25 cellular contexts compared by ENCODE assay signal in the genomic region with DNA sequence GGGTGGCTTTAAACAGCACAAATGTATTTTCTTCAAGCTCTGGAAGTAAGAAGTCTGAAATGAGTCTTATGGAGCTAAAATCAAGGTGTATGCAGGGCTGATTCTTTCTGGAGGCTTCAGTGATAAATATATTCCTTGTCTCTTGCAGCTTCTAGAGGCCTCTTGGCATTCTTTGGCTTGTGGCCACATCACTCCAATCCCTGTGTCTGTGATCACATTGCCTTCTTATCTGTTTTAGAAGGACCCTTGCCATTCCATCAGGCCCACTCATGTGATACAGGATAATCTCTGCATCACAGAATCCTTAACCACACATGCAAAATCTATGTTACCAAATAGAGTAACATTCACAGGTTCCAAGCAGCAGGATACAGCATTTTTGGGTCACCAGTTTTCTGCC.
"Had no signal": no experiment of that assay in that cellular context is flagged by ENCODE, and none has a peak within 500 bp of the region (broad histone marks: within the 10 kb centered on the region; RNA-seq: fewer than 3 reads in every experiment).

No MANE protein-coding gene starts in this region.

- H3K27me3 ChIP-seq: colonic mucosa, dorsolateral prefrontal cortex, esophagus muscularis mucosa, esophagus squamous epithelium, foreskin keratinocyte, gastrocnemius medialis, gastroesophageal sphincter, heart left ventricle, heart right ventricle had no signal

- H3K27ac Mint-ChIP-seq: dendritic cell treated with granulocyte-macrophage colony-stimulating factor and Interleukin-4, amounts not matched to agents 40 ng/mL and 50 ng/mL, for 4 days; effector memory CD8-positive, alpha-beta T cell; endodermal cell had no signal

- H3K4me1 Mint-ChIP-seq: endodermal cell had no signal

- H3K4me3 ChIP-seq: colonic mucosa, coronary artery, dorsolateral prefrontal cortex, esophagus muscularis mucosa, esophagus squamous epithelium, gastrocnemius medialis, gastroesophageal sphincter, heart left ventricle, heart right ventricle had no signal

- H3K27me3 Mint-ChIP-seq: dendritic cell treated with granulocyte-macrophage colony-stimulating factor and Interleukin-4, amounts not matched to agents 40 ng/mL and 50 ng/mL, for 4 days; effector memory CD8-positive, alpha-beta T cell had no signal

- H3K4me1 ChIP-seq: colonic mucosa, esophagus squamous epithelium, foreskin keratinocyte, gastrocnemius medialis, gastroesophageal sphincter, heart left ventricle, heart right ventricle had no signal

- H3K9me3 ChIP-seq: colonic mucosa, esophagus squamous epithelium, gastrocnemius medialis had no signal

- ATAC-seq: effector memory CD8-positive, alpha-beta T cell; esophagus mucosa; foreskin keratinocyte; gastrocnemius medialis; gastroesophageal sphincter; heart left ventricle; heart right ventricle had no signal

- H3K4me3 Mint-ChIP-seq: dendritic cell treated with granulocyte-macrophage colony-stimulating factor and Interleukin-4, amounts not matched to agents 40 ng/mL and 50 ng/mL, for 4 days; effector memory CD8-positive, alpha-beta T cell; endodermal cell had no signal

- H3K27ac ChIP-seq: colonic mucosa, coronary artery, dorsolateral prefrontal cortex, epithelial cell of prostate, esophagus muscularis mucosa, esophagus squamous epithelium, foreskin keratinocyte, gastrocnemius medialis, gastroesophageal sphincter, heart left ventricle, heart right ventricle had no signal

- DNase-seq: colonic mucosa; cortex of kidney; dermis blood vessel endothelial cell; dorsolateral prefrontal cortex; effector CD4-positive, alpha-beta T cell; effector CD8-positive, alpha-beta T cell; effector memory CD4-positive, alpha-beta T cell; effector memory CD8-positive, alpha-beta T cell; endodermal cell; erythroblast; esophagus squamous epithelium; foreskin fibroblast; foreskin keratinocyte; foreskin melanocyte; gastrocnemius medialis; glutamatergic neuron; head of caudate nucleus; heart left ventricle; heart right ventricle had no signal

- H3K36me3 ChIP-seq: colonic mucosa, esophagus muscularis mucosa, esophagus squamous epithelium, gastrocnemius medialis, gastroesophageal sphincter, heart left ventricle, heart right ventricle had no signal
